In genomic region chrX:136214551-136214950, GRCh38 we compare ENCODE assay signal across 12 cellular contexts. TPM values are rescaled to one million over a fixed set of nuclear protein-coding genes. Genes with fewer than 3 reads are reported as not detected.
DNase-seq lines count a peak whose midpoint lies in the region; ATAC-seq and TF ChIP-seq lines count a peak whose summit lies in the region.
"Had no signal": no experiment of that assay in that cellular context is flagged by ENCODE, and none has a peak within 500 bp of the region (broad histone marks: within the 10 kb centered on the region; RNA-seq: fewer than 3 reads in every experiment).

No MANE protein-coding gene starts in this region.

- ATAC-seq in Panc1, result peak; percentile 73
- ATAC-seq in left lobe of liver, result no peak

- BruUV-seq in Panc1 (replicated peaks; lab: Mats Ljungman, UMichigan), result no TSS peak

- H3K4me3 Mint-ChIP-seq in activated CD4-positive, alpha-beta T cell treated with anti-CD3 and anti-CD28 coated beads, Interleukin-2, amount 10 ng/mL, durations not matched to agents 24 days and 14 days, result no peak overlapping the region

- TF ChIP-seq CTCF in Panc1 (IDR thresholded peaks at IDR 0.05) (no peak), fibroblast of lung (conservative IDR thresholded peaks at IDR 0.05 in 1 of 2, IDR thresholded peaks at IDR 0.05 in 1 of 2; ENCODE audit: low read depth in 1 of 2, low read length in 2 of 2) (no peak)

- no peak overlapping the region for H2AFZ ChIP-seq in fibroblast of lung (ENCODE audit: low read length)

- H3K27me3 Mint-ChIP-seq in activated CD4-positive, alpha-beta T cell treated with anti-CD3 and anti-CD28 coated beads, Interleukin-2, amount 10 ng/mL, durations not matched to agents 24 days and 14 days, result no peaks in the 10 kb centered on the region

- no peak overlapping the region for H3K4me3 ChIP-seq in BLaER1 treated with 17β-estradiol and CSF1 and Interleukin-3, amounts not matched to agents 10 nM and 100 nM
- H3K4me3 ChIP-seq in Panc1 (ENCODE audit: low read depth in 2 of 2, low read length in 2 of 2) (no peak overlapping the region), fibroblast of lung (replicated peaks in 1 of 4; ENCODE audit: control extremely low read depth in 1 of 4, insufficient read depth in 1 of 4, low read depth in 3 of 4, low read length in 4 of 4) (no peak overlapping the region)

- H3K27ac Mint-ChIP-seq in activated CD4-positive, alpha-beta T cell treated with anti-CD3 and anti-CD28 coated beads, Interleukin-2, amount 10 ng/mL, durations not matched to agents 24 days and 14 days, result no peak overlapping the region

- H3K4me1 ChIP-seq in BLaER1 treated with 17β-estradiol and CSF1 and Interleukin-3, amounts not matched to agents 10 nM and 100 nM, result peaks cover 29 to 52% (median 49%) of the 10 kb centered on the region in 10 experiments
- H3K4me1 ChIP-seq in Panc1 (ENCODE audit: control insufficient read depth, insufficient read depth, low read length) (no peaks in the 10 kb centered on the region), fibroblast of lung (ENCODE audit: control insufficient read depth, extremely low read depth, insufficient read depth, low read length) (peaks cover 11% of the 10 kb centered on the region)

- in situ Hi-C loops in Panc1 (cut with HindIII; ENCODE audit: low pct_unique_long_range_greater_than_20kb, low sequenced_read_pairs), result no loop called here

- H3K27ac ChIP-seq in BLaER1 treated with 17β-estradiol and CSF1 and Interleukin-3, amounts not matched to agents 10 nM and 100 nM, result 0 out of 22 replicates have a peak overlapping the region, but pooled peaks of 2 of the 11 experiments have one; percentile 3 to 11
- H3K27ac ChIP-seq in Panc1 (ENCODE audit: low read length) (no peak overlapping the region), fibroblast of lung (ENCODE audit: insufficient read depth, low read length) (peak overlapping the region; percentile 73)

- H4K20me1 ChIP-seq in BLaER1 treated with 17β-estradiol and CSF1 and Interleukin-3, amounts not matched to agents 10 nM and 100 nM, result peaks cover 0 to 8% (median 0%) of the 10 kb centered on the region in 11 experiments; a peak in 2 of 22 replicates
- no peaks in the 10 kb centered on the region for H4K20me1 ChIP-seq in fibroblast of lung (ENCODE audit: control insufficient read depth, extremely low read depth, insufficient read depth, low read length)

- H3K9me3 ChIP-seq in BLaER1 treated with 17β-estradiol and CSF1 and Interleukin-3, amounts not matched to agents 10 nM and 100 nM (replicated peaks in 1 of 11), result no peaks in the 10 kb centered on the region; a peak in 1 of 22 replicates
- H3K9me3 ChIP-seq in Panc1 (ENCODE audit: control insufficient read depth, insufficient read depth, low read depth, low read length) (no peaks in the 10 kb centered on the region), fibroblast of lung (ENCODE audit: control insufficient read depth, insufficient read depth, low read depth, low read length) (no peaks in the 10 kb centered on the region)

- POLR2A ChIA-PET in Panc1 (lab: Charles Lee), result no interaction called here

- H3K36me3 ChIP-seq in BLaER1 treated with 17β-estradiol and CSF1 and Interleukin-3, amounts not matched to agents 10 nM and 100 nM, result peaks cover 13 to 43% (median 27%) of the 10 kb centered on the region in 11 experiments; a peak in 19 of 22 replicates
- H3K36me3 ChIP-seq in Panc1 (ENCODE audit: control insufficient read depth, insufficient read depth, low read length), result no peaks in the 10 kb centered on the region
- H3K36me3 ChIP-seq in fibroblast of lung (ENCODE audit: control insufficient read depth, insufficient read depth, low read length), result no peaks in the 10 kb centered on the region

- intact Hi-C loops in Panc1 (cut with micrococcal nuclease; ENCODE audit: unreplicated experiment), result loop anchor here (10.0 kb wide), 1 partner anchor 60 kb away; no protein-coding TSS in a partner anchor
- intact Hi-C loops in activated CD4-positive, alpha-beta T cell treated with anti-CD3 and anti-CD28 coated beads, Interleukin-2, amount 10 ng/mL, durations not matched to agents 24 days and 14 days (cut with micrococcal nuclease), result no loop called here

- no peak overlapping the region for H3K9ac ChIP-seq in BLaER1 treated with 17β-estradiol and CSF1 and Interleukin-3, amounts not matched to agents 10 nM and 100 nM
- H3K9ac ChIP-seq in fibroblast of lung (ENCODE audit: insufficient read depth, low read length), result no peak overlapping the region

- H3K4me2 ChIP-seq in BLaER1 treated with 17β-estradiol and CSF1 and Interleukin-3, amounts not matched to agents 10 nM and 100 nM, result peak overlapping the region in 7 of 11 experiments; percentile 7 to 42 (median 19); a peak in 9 of 22 replicates
- peak overlapping the region; percentile 37 for H3K4me2 ChIP-seq in fibroblast of lung (ENCODE audit: extremely low read depth, insufficient read depth, low read length)

- H3K9me3 Mint-ChIP-seq in activated CD4-positive, alpha-beta T cell treated with anti-CD3 and anti-CD28 coated beads, Interleukin-2, amount 10 ng/mL, durations not matched to agents 24 days and 14 days, result no peaks in the 10 kb centered on the region

- H3K4me1 Mint-ChIP-seq in activated CD4-positive, alpha-beta T cell treated with anti-CD3 and anti-CD28 coated beads, Interleukin-2, amount 10 ng/mL, durations not matched to agents 24 days and 14 days, result peaks cover 5% of the 10 kb centered on the region

- peaks cover 15% of the 10 kb centered on the region for H3K36me3 Mint-ChIP-seq in activated CD4-positive, alpha-beta T cell treated with anti-CD3 and anti-CD28 coated beads, Interleukin-2, amount 10 ng/mL, durations not matched to agents 24 days and 14 days (ENCODE audit: low read depth)

- H3K27me3 ChIP-seq in BLaER1 treated with 17β-estradiol and CSF1 and Interleukin-3, amounts not matched to agents 10 nM and 100 nM, result peaks cover 96 to 100% (median 100%) of the 10 kb centered on the region in 11 experiments
- H3K27me3 ChIP-seq in Panc1 (ENCODE audit: control insufficient read depth, insufficient read depth, low read length), result no peaks in the 10 kb centered on the region
- H3K27me3 ChIP-seq in fibroblast of lung (ENCODE audit: control insufficient read depth, insufficient read depth, low read length), result no peaks in the 10 kb centered on the region

- no peaks in the 10 kb centered on the region for H3K79me2 ChIP-seq in fibroblast of lung (ENCODE audit: control insufficient read depth, insufficient read depth, low read length)

- DNase-seq in Panc1 (ENCODE audit: low read depth, low spot score), result no peak
- DNase-seq in fibroblast of lung (ENCODE audit: low read depth in 2 of 2), result peak; percentile 66 to 89
- DNase-seq in pulmonary artery endothelial cell (ENCODE audit: low read depth, low spot score), result peak; percentile 51
- no peak for DNase-seq in NCI-H1417 treated with DMSO at 0.1 percent for 48 hours (lab: John Stamatoyannopoulos, UW)
- no peak for DNase-seq in NCI-H1105 (lab: John Stamatoyannopoulos, UW)
- DNase-seq in left lobe of liver (ENCODE audit: low spot score), result no peak
- DNase-seq in activated CD4-positive, alpha-beta T cell treated with anti-CD3 and anti-CD28 coated beads, Interleukin-2, amount 10 ng/mL, durations not matched to agents 24 days and 14 days, result no peak
- DNase-seq: activated CD8-positive, alpha-beta memory T cell treated with anti-CD3 and anti-CD28 coated beads, Interleukin-2, amount 50 U/mL, for 48 hours; DMS 273 treated with DMSO at 0.1 percent for 48 hours; effector CD8-positive, alpha-beta T cell; SHP77 treated with DMSO at 0.1 percent for 48 hours had no signal

- CTCF ChIA-PET in Panc1 (lab: Charles Lee), result no interaction called here

RNA-seq across cellular contexts. Expression of gene MAP7D3, which starts 36.6 kb away (rescaled TPM):
- total RNA-seq in Panc1 (2021; ENCODE audit: unreplicated experiment) (23.3 TPM), fibroblast of lung (19.0 and 20.5 TPM in 2 replicates), pulmonary artery endothelial cell (12.3 and 17.9 TPM in 2 replicates), left lobe of liver (2.8 TPM)
- 13.8 TPM for polyA plus RNA-seq in Panc1 (2012; ENCODE audit: insufficient read length)
- polyA plus RNA-seq in fibroblast of lung, result 18.4 and 30.7 TPM in 2 replicates
- 23.0 and 40.2 TPM in 2 replicates for polyA plus RNA-seq in fibroblast of lung (2012)
- polyA minus RNA-seq in fibroblast of lung (ENCODE audit: low replicate concordance), result 22.0 and 25.2 TPM in 2 replicates
- total RNA-seq in activated CD4-positive, alpha-beta T cell treated with anti-CD3 and anti-CD28 coated beads, Interleukin-2, amount 10 ng/mL, durations not matched to agents 24 days and 14 days, result 24.5 and 26.7 TPM in 2 replicates

Comparison
In these comparisons a context has a peak if more than half of its experiments do, and no peak if none do; other contexts are left out.
1. DNase-seq: peak in fibroblast of lung (2 of 2) and pulmonary artery endothelial cell (single experiment); none in Panc1 (single experiment), NCI-H1417 treated with DMSO at 0.1 percent for 48 hours (single experiment), NCI-H1105 (single experiment), left lobe of liver (single experiment) and activated CD4-positive, alpha-beta T cell treated with anti-CD3 and anti-CD28 coated beads, Interleukin-2, amount 10 ng/mL, durations not matched to agents 24 days and 14 days (single experiment).